In genomic region chr17:82291582-82292250, GRCh38 we compare ENCODE assay signal across 9 cellular contexts. TPM values are rescaled to one million over a fixed set of nuclear protein-coding genes. Genes with fewer than 3 reads are reported as not detected.
A peak's percentile ranks its signal among the peaks of the same experiment; 100 is the strongest.
DNase-seq lines count a peak whose midpoint lies in the region; ATAC-seq, FAIRE-seq and TF ChIP-seq lines count a peak whose summit lies in the region.
"Had no signal": no experiment of that assay in that cellular context is flagged by ENCODE, and none has a peak within 500 bp of the region (broad histone marks: within the 10 kb centered on the region; RNA-seq: fewer than 3 reads in every experiment).

No MANE protein-coding gene starts in this region.

- peak overlapping the region; percentile 96 for H3K9ac ChIP-seq in GM12878 (ENCODE audit: control insufficient read depth, insufficient read depth, low read length)

- H3K36me3 ChIP-seq in right atrium auricular region = no peaks in the 10 kb centered on the region
- H3K36me3 ChIP-seq in GM12878 (ENCODE audit: control insufficient read depth in 2 of 2, insufficient read depth in 2 of 2, low read length in 1 of 2) = no peaks in the 10 kb centered on the region
- peaks cover 2% of the 10 kb centered on the region for H3K36me3 ChIP-seq in mesodermal cell (ENCODE audit: control insufficient read depth, insufficient read depth, low read length)

- H3K4me2 ChIP-seq in GM12878 (ENCODE audit: control insufficient read depth, insufficient read depth) = peak overlapping the region; percentile 36

- SMC1A ChIA-PET in GM12878 (lab: Charles Lee; ENCODE audit: uncharacterized antibody, unreplicated experiment) = no interaction called here

- no peak for TF ChIP-seq CTCF in right atrium auricular region (IDR thresholded peaks at IDR 0.05)
- TF ChIP-seq CTCF in GM12878 (IDR thresholded peaks at IDR 0.05 in 2 of 3, conservative IDR thresholded peaks at IDR 0.05 in 1 of 3; ENCODE audit: control insufficient read depth in 2 of 3, extremely low read depth in 1 of 3, insufficient read depth in 1 of 3, low read depth in 3 of 3, low read length in 3 of 3) = no peak

- H3K27ac ChIP-seq in right atrium auricular region (peak overlapping the region; percentile 98 to 99), GM12878 (ENCODE audit: control insufficient read depth, insufficient read depth) (peak overlapping the region; percentile 84), mesodermal cell (ENCODE audit: low read depth, low read length, severe bottlenecking) (no peak overlapping the region)

- no peak for ATAC-seq in Right ventricle myocardium inferior
- no peak for ATAC-seq in GM12878
- ATAC-seq in HG02938 (IDR thresholded peaks at IDR 0.05; ENCODE audit: unreplicated experiment) = no peak
- no peak for ATAC-seq in activated CD4-positive, CD25-positive, alpha-beta regulatory T cell treated with anti-CD3 and anti-CD28 coated beads, Interleukin-2, amount 50 U/mL, for 24 hours
- ATAC-seq in GM18511 (IDR thresholded peaks at IDR 0.05; ENCODE audit: unreplicated experiment) = no peak

- 78% methylated on average over 19 of the region's 19 CpGs for WGBS in GM12878 (ENCODE audit: insufficient coverage, insufficient replicate concordance, low lambda C conversion rate, missing lambda C conversion rate)
- 89 to 94% methylated on average over 17 to 18 of the region's 19 CpGs for WGBS in mesodermal cell (ENCODE audit: insufficient coverage in 2 of 2), 2 experiments

- intact Hi-C loops in Right ventricle myocardium inferior (cut with DNase I) = loop anchor here (1.0 to 5.0 kb wide), 3 partner anchors 18 to 254 kb away; partner anchors contain the start of genes CSNK1D and DCXR
- intact Hi-C loops in GM12878 (cut with micrococcal nuclease; ENCODE audit: unreplicated experiment) = no loop called here

- RAD21 ChIA-PET in GM12878 (lab: Charles Lee; ENCODE audit: unreplicated experiment) = interaction anchor here (1.1 to 1.5 kb wide), 2 partner anchors 11 to 55 kb away, joined by 3 to 16 read pairs; no protein-coding TSS in a partner anchor

- BruUV-seq in GM12878 (replicated peaks; lab: Mats Ljungman, UMichigan) = no TSS peak

- no peak for TF ChIP-seq EP300 in GM12878 (IDR thresholded peaks at IDR 0.05; ENCODE audit: borderline replicate concordance in 1 of 2, control insufficient read depth in 1 of 2, low read depth in 2 of 2, low read length in 2 of 2)

- TF ChIP-seq POLR2A in GM12878 (IDR thresholded peaks at IDR 0.05; ENCODE audit: low read depth, low read length) = no peak

- no peak overlapping the region for H2AFZ ChIP-seq in GM12878 (ENCODE audit: control insufficient read depth, low read depth, low read length)

- POLR2A ChIA-PET in GM12878 (lab: Charles Lee) = interaction anchor here (1.3 to 2.2 kb wide), 7 partner anchors 8 to 375 kb away, joined by 3 to 28 read pairs (median 8); partner anchors contain the start of genes CSNK1D and SLC16A3

- H3K27me3 ChIP-seq in right atrium auricular region (no peaks in the 10 kb centered on the region), GM12878 (replicated peaks in 1 of 2; ENCODE audit: control insufficient read depth in 2 of 2, insufficient read depth in 2 of 2, low read length in 1 of 2) (no peaks in the 10 kb centered on the region)

- in situ Hi-C loops in GM12878 (cut with MboI) = no loop called here

- H3K9me3 ChIP-seq in right atrium auricular region = no peaks in the 10 kb centered on the region
- no peaks in the 10 kb centered on the region for H3K9me3 ChIP-seq in GM12878 (replicated peaks; ENCODE audit: control insufficient read depth, insufficient read depth, low read length)
- peaks cover 4% of the 10 kb centered on the region for H3K9me3 ChIP-seq in mesodermal cell (ENCODE audit: control insufficient read depth, low read length)

- H3K4me1 ChIP-seq in right atrium auricular region = peaks cover 0 to 17% of the 10 kb centered on the region in 2 donors
- peaks cover 5% of the 10 kb centered on the region for H3K4me1 ChIP-seq in GM12878 (ENCODE audit: control insufficient read depth, insufficient read depth, low read length)
- H3K4me1 ChIP-seq in mesodermal cell (ENCODE audit: control insufficient read depth, insufficient read depth, low read length, poor library complexity, severe bottlenecking) = no peaks in the 10 kb centered on the region

- CTCF ChIA-PET in GM12878 (lab: Yijun Ruan, JAX) = interaction anchor here (0.6 to 1.8 kb wide), 6 partner anchors 9 to 85 kb away, joined by 3 to 14 read pairs (median 4); no protein-coding TSS in a partner anchor

- no peak for FAIRE-seq in GM12878 (lab: Jason Lieb, UNC)

- no peak for DNase-seq in right atrium auricular region (ENCODE audit: low spot score)
- DNase-seq in Right ventricle myocardium inferior (ENCODE audit: missing footprints) = no peak
- DNase-seq in GM12878 (ENCODE audit: low read depth, low spot score) = no peak
- no peak for DNase-seq in NCI-H510A treated with DMSO at 0.1 percent for 48 hours (lab: John Stamatoyannopoulos, UW)

- TF ChIP-seq RAD21 in GM12878 (IDR thresholded peaks at IDR 0.05; ENCODE audit: insufficient read depth, low read depth, low read length) = no peak

- H3K79me2 ChIP-seq in GM12878 (ENCODE audit: control insufficient read depth, insufficient read depth, low read length) = peaks cover 4% of the 10 kb centered on the region

- peak overlapping the region; percentile 63 to 89 for H3K4me3 ChIP-seq in right atrium auricular region
- peak overlapping the region; percentile 64 for H3K4me3 ChIP-seq in GM12878
- peak overlapping the region; percentile 78 for H3K4me3 ChIP-seq in mesodermal cell (ENCODE audit: extremely low read depth, insufficient read depth, low read length, poor library complexity, severe bottlenecking)

- H4K20me1 ChIP-seq in GM12878 (ENCODE audit: control insufficient read depth, insufficient read depth) = no peaks in the 10 kb centered on the region

RNA-seq across cellular contexts. Expression of gene CSNK1D, which starts 18.2 kb away (rescaled TPM):
- total RNA-seq in right atrium auricular region (10 to 100 TPM; 31.3 to 32.9 TPM), Right ventricle myocardium inferior (62.6 TPM), GM12878 (2014; rRNA removed) (17.3 and 25.0 TPM in 2 replicates), GM12878 (2014; rRNA removed; fragmentation: Illumina TruSeq; extraction: Trizol) (26.4 and 27.8 TPM in 2 replicates), GM12878 (2021) (85.5 and 94.2 TPM in 2 replicates)
- total RNA-seq in GM12878 (2013; cell fraction: nucleolus; rRNA removed) = 85.1 and 93.8 TPM in 2 replicates
- polyA plus RNA-seq in GM12878 (2011; ENCODE audit: low read depth) = 42.9 TPM
- polyA plus RNA-seq in GM12878 (2011; rRNA removed) (40.7 and 54.4 TPM in 2 replicates), GM12878 (2014; fragmentation: Illumina TruSeq; extraction: Trizol) (72.5 and 105 TPM in 2 replicates), GM12878 (2014; fragmentation: Nextera tagmentation; extraction: Ambion mirVana) (10 to 100 TPM in 1 of 2 experiments, 1 to 10 TPM in 1; 5.7 to 13.0 TPM), GM12878 (2014; rRNA removed) (74.9 and 90.3 TPM in 2 replicates), GM12878 (2016; fragmentation: Nextera tagmentation; extraction: Ambion mirVana) (10 to 100 TPM; 61.8 to 63.4 TPM)
- 58.6 and 69.9 TPM in 2 replicates for polyA plus RNA-seq in GM12878 (2011; cell fraction: cytosol; rRNA removed)
- 236 and 302 TPM in 2 replicates for polyA plus RNA-seq in GM12878 (2011; cell fraction: nucleus; rRNA removed)
- polyA plus RNA-seq in GM12878 (2012) = 62.0 and 78.9 TPM in 2 replicates
- polyA minus RNA-seq in GM12878 (2011; rRNA and poly(A)+ RNA removed) = 53.9 and 56.8 TPM in 2 replicates
- 25.1 and 26.0 TPM in 2 replicates for polyA minus RNA-seq in GM12878 (2011; cell fraction: cytosol; rRNA and poly(A)+ RNA removed)
- 38.6 and 73.4 TPM in 2 replicates for polyA minus RNA-seq in GM12878 (2011; cell fraction: nucleus; rRNA and poly(A)+ RNA removed)
- polyA plus RNA-seq in mesodermal cell (2013, experiment 1 of 2) = 108 TPM
- 105 TPM for polyA plus RNA-seq in mesodermal cell (2013, experiment 2 of 2)

RNA-seq across cellular contexts. Expression of gene CD7, which starts 25.7 kb away (rescaled TPM):
- total RNA-seq in right atrium auricular region (1 to 10 TPM in 1 of 2 donors, not detected in 1; 1.7 TPM), Right ventricle myocardium inferior (0.73 TPM), GM12878 (2014; rRNA removed) (not detected in 2 replicates), GM12878 (2014; rRNA removed; fragmentation: Illumina TruSeq; extraction: Trizol) (not detected in 2 replicates), GM12878 (2021) (0.33 TPM in 1 of 2 replicates, not detected in the other)
- total RNA-seq in GM12878 (2013; cell fraction: nucleolus; rRNA removed) = not detected in 2 replicates
- polyA plus RNA-seq in GM12878 (2011; ENCODE audit: low read depth) = not detected
- polyA plus RNA-seq in GM12878 (2011; rRNA removed) (not detected in 2 replicates), GM12878 (2014; fragmentation: Illumina TruSeq; extraction: Trizol) (not detected in 2 replicates), GM12878 (2014; fragmentation: Nextera tagmentation; extraction: Ambion mirVana) (not detected), GM12878 (2014; rRNA removed) (0.60 TPM in 1 of 2 replicates, not detected in the other), GM12878 (2016; fragmentation: Nextera tagmentation; extraction: Ambion mirVana) (not detected)
- 0.07 and 0.18 TPM in 2 replicates for polyA plus RNA-seq in GM12878 (2011; cell fraction: cytosol; rRNA removed)
- 0.33 and 0.53 TPM in 2 replicates for polyA plus RNA-seq in GM12878 (2011; cell fraction: nucleus; rRNA removed)
- 0.14 TPM in 1 of 2 replicates, not detected in the other for polyA plus RNA-seq in GM12878 (2012)
- polyA minus RNA-seq in GM12878 (2011; rRNA and poly(A)+ RNA removed) = not detected in 2 replicates
- not detected in 2 replicates for polyA minus RNA-seq in GM12878 (2011; cell fraction: cytosol; rRNA and poly(A)+ RNA removed)
- polyA minus RNA-seq in GM12878 (2011; cell fraction: nucleus; rRNA and poly(A)+ RNA removed) = 0.19 TPM in 1 of 2 replicates, not detected in the other
- polyA plus RNA-seq in mesodermal cell (2013, experiment 1 of 2) = 2.2 TPM
- 0.86 TPM for polyA plus RNA-seq in mesodermal cell (2013, experiment 2 of 2)
- total RNA-seq: renal cortical epithelial cell had no signal

RNA-seq across cellular contexts. Expression of gene SECTM1, which starts 41.9 kb away (rescaled TPM):
- total RNA-seq in right atrium auricular region (1 to 10 TPM; 3.1 to 7.7 TPM), Right ventricle myocardium inferior (4.9 TPM), GM12878 (2014; rRNA removed) (not detected in 2 replicates), GM12878 (2014; rRNA removed; fragmentation: Illumina TruSeq; extraction: Trizol) (not detected in 2 replicates), GM12878 (2021) (0.08 TPM in 1 of 2 replicates, not detected in the other)
- total RNA-seq in GM12878 (2013; cell fraction: nucleolus; rRNA removed) = not detected in 2 replicates
- not detected for polyA plus RNA-seq in GM12878 (2011; ENCODE audit: low read depth)
- polyA plus RNA-seq in GM12878 (2011; rRNA removed) (0.12 TPM in 1 of 2 replicates, not detected in the other), GM12878 (2014; fragmentation: Illumina TruSeq; extraction: Trizol) (0.10 TPM in 1 of 2 replicates, not detected in the other), GM12878 (2014; fragmentation: Nextera tagmentation; extraction: Ambion mirVana) (not detected), GM12878 (2014; rRNA removed) (0.11 TPM in 1 of 2 replicates, not detected in the other), GM12878 (2016; fragmentation: Nextera tagmentation; extraction: Ambion mirVana) (under 1 TPM in 1 of 2 experiments, not detected in 1; 0.13 TPM)
- polyA plus RNA-seq in GM12878 (2011; cell fraction: cytosol; rRNA removed) = 0.15 and 0.22 TPM in 2 replicates
- 0.09 and 0.21 TPM in 2 replicates for polyA plus RNA-seq in GM12878 (2011; cell fraction: nucleus; rRNA removed)
- 0.07 TPM in 1 of 2 replicates, not detected in the other for polyA plus RNA-seq in GM12878 (2012)
- polyA minus RNA-seq in GM12878 (2011; rRNA and poly(A)+ RNA removed) = 0.10 TPM in 1 of 2 replicates, not detected in the other
- polyA minus RNA-seq in GM12878 (2011; cell fraction: cytosol; rRNA and poly(A)+ RNA removed) = not detected in 2 replicates
- not detected in 2 replicates for polyA minus RNA-seq in GM12878 (2011; cell fraction: nucleus; rRNA and poly(A)+ RNA removed)
- polyA plus RNA-seq in mesodermal cell (2013, experiment 1 of 2) = not detected
- not detected for polyA plus RNA-seq in mesodermal cell (2013, experiment 2 of 2)
